In the genomic region with DNA sequence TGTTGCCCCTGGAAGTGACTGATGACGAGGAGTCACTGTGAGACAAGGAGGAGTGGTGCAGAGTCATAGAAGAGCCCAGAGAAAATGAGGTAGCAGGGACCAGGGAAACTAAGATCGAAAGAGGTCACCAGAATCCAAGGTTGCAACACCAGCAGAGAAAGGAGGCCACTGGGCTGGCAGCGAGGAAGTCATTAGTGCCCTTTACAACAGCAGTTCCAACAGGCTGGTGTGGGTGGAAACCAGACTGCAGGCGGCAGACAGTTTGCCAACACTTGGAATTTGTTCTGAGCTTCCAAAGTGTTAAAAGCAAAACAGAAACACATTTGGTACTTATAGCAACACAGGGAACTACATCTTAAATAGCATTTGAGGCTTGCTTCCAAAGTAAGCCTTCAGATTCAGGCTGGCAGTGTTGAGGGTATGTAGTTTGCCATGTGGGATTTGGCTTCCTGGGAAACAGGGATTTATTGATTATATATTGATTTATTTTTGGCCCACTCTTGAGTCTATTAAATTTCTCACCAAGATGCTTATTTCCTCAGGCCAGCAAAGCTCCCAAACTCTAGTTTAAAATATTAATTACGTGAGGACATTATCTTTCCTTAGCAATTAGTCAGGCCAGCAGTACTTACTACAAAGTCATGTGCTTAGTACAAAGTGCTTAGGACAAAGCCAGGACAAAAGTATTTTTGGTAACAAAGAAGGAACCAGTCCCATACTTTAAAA, we compare ENCODE assay signal across 23 cellular contexts.
"Had no signal": no experiment of that assay in that cellular context is flagged by ENCODE, and none has a peak within 500 bp of the region (broad histone marks: within the 10 kb centered on the region; RNA-seq: fewer than 3 reads in every experiment).

No MANE protein-coding gene starts in this region.

- H3K27ac Mint-ChIP-seq: activated naive CD4-positive, alpha-beta T cell treated with anti-CD3 and anti-CD28 coated beads, Interleukin-2, amount 10 ng/mL, durations not matched to agents 7 days and 5 days; activated T-cell treated with anti-CD3 and anti-CD28 coated beads, Interleukin-2, amount 50 U/mL, for 72 hours; dendritic cell treated with granulocyte-macrophage colony-stimulating factor and Interleukin-4, amounts not matched to agents 40 ng/mL and 50 ng/mL, for 4 days; stimulated activated effector memory CD8-positive, alpha-beta T cell treated with anti-CD3 and anti-CD28 coated beads, Interleukin-12 subunit alpha, Interleukin-12 subunit beta, amount 100 ng/mL, for 72 hours; stimulated activated naive CD8-positive, alpha-beta T cell treated with anti-CD3 and anti-CD28 coated beads, Interleukin-15, amount 100 ng/mL, for 72 hours; T-helper 17 cell had no signal

- DNase-seq: activated CD4-positive, alpha-beta T cell treated with anti-CD3 and anti-CD28 coated beads for 4 hours; activated CD4-positive, alpha-beta T cell treated with anti-CD3 and anti-CD28 coated beads, Interleukin-2, amount 50 U/mL, for 48 hours; activated CD4-positive, CD25-positive, alpha-beta regulatory T cell; activated effector memory CD4-positive, alpha-beta T cell treated with Interleukin-2 at 50 U/mL for 16 hours; activated naive CD4-positive, alpha-beta T cell treated with anti-CD3 and anti-CD28 coated beads, Interleukin-2, amount 10 ng/mL, durations not matched to agents 7 days and 5 days; activated T-cell treated with anti-CD3 and anti-CD28 coated beads, Interleukin-2, amount 50 U/mL, for 72 hours; effector CD4-positive, alpha-beta T cell; foreskin melanocyte; lower lobe of right lung; natural killer cell; ovary; right lobe of liver; stimulated activated CD4-positive, alpha-beta T cell treated with anti-CD3 and anti-CD28 coated beads, Interleukin-2, amount 100 ng/mL, for 24 hours; stimulated activated naive CD8-positive, alpha-beta T cell treated with anti-CD3 and anti-CD28 coated beads, Interleukin-15, amount 100 ng/mL, for 72 hours; SW 1271; T-helper 17 cell had no signal

- H3K36me3 Mint-ChIP-seq: natural killer cell; stimulated activated effector memory CD8-positive, alpha-beta T cell treated with anti-CD3 and anti-CD28 coated beads, Interleukin-12 subunit alpha, Interleukin-12 subunit beta, amount 100 ng/mL, for 72 hours had no signal

- H3K27me3 ChIP-seq: cardiac muscle cell, neutrophil, ovary, right lobe of liver, suprapubic skin, tibial nerve had no signal

- H3K27ac ChIP-seq: cardiac muscle cell, lower lobe of right lung, neutrophil, ovary, right lobe of liver, skin epidermis, suprapubic skin, tibial nerve had no signal

- H3K9me3 ChIP-seq: neutrophil, ovary, right lobe of liver, suprapubic skin had no signal

- H3K27me3 Mint-ChIP-seq: activated naive CD4-positive, alpha-beta T cell treated with anti-CD3 and anti-CD28 coated beads, Interleukin-2, amount 10 ng/mL, durations not matched to agents 7 days and 5 days; dendritic cell treated with granulocyte-macrophage colony-stimulating factor and Interleukin-4, amounts not matched to agents 40 ng/mL and 50 ng/mL, for 4 days; stimulated activated naive CD8-positive, alpha-beta T cell treated with anti-CD3 and anti-CD28 coated beads, Interleukin-15, amount 100 ng/mL, for 72 hours; T-helper 17 cell had no signal

- H3K4me3 Mint-ChIP-seq: activated naive CD4-positive, alpha-beta T cell treated with anti-CD3 and anti-CD28 coated beads, Interleukin-2, amount 10 ng/mL, durations not matched to agents 7 days and 5 days; activated T-cell treated with anti-CD3 and anti-CD28 coated beads, Interleukin-2, amount 50 U/mL, for 72 hours; dendritic cell treated with granulocyte-macrophage colony-stimulating factor and Interleukin-4, amounts not matched to agents 40 ng/mL and 50 ng/mL, for 4 days; natural killer cell; stimulated activated effector memory CD8-positive, alpha-beta T cell treated with anti-CD3 and anti-CD28 coated beads, Interleukin-12 subunit alpha, Interleukin-12 subunit beta, amount 100 ng/mL, for 72 hours; stimulated activated naive CD8-positive, alpha-beta T cell treated with anti-CD3 and anti-CD28 coated beads, Interleukin-15, amount 100 ng/mL, for 72 hours; T-helper 17 cell had no signal

- H3K4me1 Mint-ChIP-seq: activated naive CD4-positive, alpha-beta T cell treated with anti-CD3 and anti-CD28 coated beads, Interleukin-2, amount 10 ng/mL, durations not matched to agents 7 days and 5 days; stimulated activated effector memory CD8-positive, alpha-beta T cell treated with anti-CD3 and anti-CD28 coated beads, Interleukin-12 subunit alpha, Interleukin-12 subunit beta, amount 100 ng/mL, for 72 hours; stimulated activated naive CD8-positive, alpha-beta T cell treated with anti-CD3 and anti-CD28 coated beads, Interleukin-15, amount 100 ng/mL, for 72 hours; T-helper 17 cell had no signal

- ATAC-seq: activated T-cell treated with anti-CD3 and anti-CD28 coated beads, Interleukin-2, amount 50 U/mL, for 72 hours; lower lobe of right lung; natural killer cell; stimulated activated effector memory CD8-positive, alpha-beta T cell treated with anti-CD3 and anti-CD28 coated beads, Interleukin-12 subunit alpha, Interleukin-12 subunit beta, amount 100 ng/mL, for 72 hours; stimulated activated naive CD8-positive, alpha-beta T cell treated with anti-CD3 and anti-CD28 coated beads, Interleukin-15, amount 100 ng/mL, for 72 hours; T-helper 17 cell had no signal

- H3K4me3 ChIP-seq: cardiac muscle cell, lower lobe of right lung, ovary, right lobe of liver, skin epidermis, suprapubic skin, tibial nerve had no signal

- H3K4me1 ChIP-seq: lower lobe of right lung, right lobe of liver, suprapubic skin, tibial nerve had no signal

- H3K36me3 ChIP-seq: cardiac muscle cell, lower lobe of right lung, neutrophil, ovary, right lobe of liver, suprapubic skin, tibial nerve had no signal
